8 cellular contexts compared by ENCODE assay signal in the genomic region with DNA sequence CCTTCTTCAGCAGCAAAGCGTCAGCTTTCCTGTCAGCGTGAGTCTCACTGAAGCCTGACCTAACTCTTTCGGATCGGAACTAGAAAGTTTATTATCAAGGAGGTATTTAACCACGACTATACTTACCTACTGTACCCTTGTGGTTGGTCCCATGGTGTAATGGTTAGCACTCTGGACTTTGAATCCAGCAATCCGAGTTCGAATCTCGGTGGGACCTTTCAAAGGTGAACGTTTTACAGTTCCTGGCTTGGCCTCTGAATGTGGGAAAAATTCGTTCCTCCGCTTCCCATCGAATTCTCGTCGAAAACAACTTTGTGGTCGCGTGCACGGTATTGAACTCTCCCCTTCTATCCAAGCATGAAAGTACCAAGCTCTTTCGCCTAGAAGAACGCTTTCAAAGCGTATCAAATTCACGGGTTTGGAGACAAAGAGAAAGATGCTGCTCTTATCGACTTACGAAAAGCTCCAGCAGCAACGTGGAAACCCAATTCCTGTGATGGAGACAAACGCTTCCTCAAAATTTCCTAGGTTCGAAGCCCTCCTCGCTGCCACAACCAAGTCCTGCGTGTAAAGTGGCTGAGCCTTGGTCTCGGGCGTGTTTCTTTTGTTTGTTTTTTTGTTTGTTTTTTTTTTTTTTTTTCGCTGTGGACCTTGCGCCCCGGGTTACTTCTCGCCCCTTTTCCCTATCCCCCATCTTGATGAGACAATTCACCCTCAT.
A peak's percentile ranks its signal among the peaks of the same experiment; 100 is the strongest.
DNase-seq lines count a peak whose midpoint lies in the region; ATAC-seq and TF ChIP-seq lines count a peak whose summit lies in the region.

No MANE protein-coding gene starts in this region.

- no peaks in the 10 kb centered on the region for H3K9me3 Mint-ChIP-seq in nephron progenitor cell

- WGBS in SK-N-SH (ENCODE audit: low lambda C conversion rate): 50% methylated on average over 34 of the region's 34 CpGs

- H3K4me2 ChIP-seq in SK-N-SH: peak overlapping the region; percentile 51; the same call in 1 of the 2 replicates

- H3K4me1 Mint-ChIP-seq in nephron progenitor cell: peaks cover 60% of the 10 kb centered on the region

- peak overlapping the region; percentile 5 for H3K27ac Mint-ChIP-seq in nephron progenitor cell

- H3K27ac ChIP-seq in SK-N-SH (ENCODE audit: low read depth in 2 of 2, low read length in 1 of 2): peak overlapping the region; percentile 50 to 52; a peak in 3 of 4 replicates

- no peaks in the 10 kb centered on the region for H4K20me1 ChIP-seq in SK-N-SH (ENCODE audit: insufficient read depth)

- H3K4me3 Mint-ChIP-seq in nephron progenitor cell: peak overlapping the region; percentile 94

- peaks cover 27% of the 10 kb centered on the region for H3K27me3 Mint-ChIP-seq in nephron progenitor cell (ENCODE audit: low read depth, poor library complexity)

- H3F3A ChIP-seq in SK-N-SH (replicated peaks; ENCODE audit: insufficient read depth): no peaks in the 10 kb centered on the region

- no peak for TF ChIP-seq RAD21 in SK-N-SH (IDR thresholded peaks at IDR 0.05; ENCODE audit: low read length)

- no peaks in the 10 kb centered on the region for H3K36me3 Mint-ChIP-seq in nephron progenitor cell (ENCODE audit: low read depth)

- no peak; the same call in 1 of the 2 replicates for TF ChIP-seq CTCF in SK-N-SH (IDR thresholded peaks at IDR 0.05)
- TF ChIP-seq CTCF in nephron progenitor cell (IDR thresholded peaks at IDR 0.05): no peak

- H3K27me3 ChIP-seq in SK-N-SH (ENCODE audit: insufficient read depth): no peaks in the 10 kb centered on the region

- CTCF ChIA-PET in SK-N-SH (lab: Yijun Ruan, JAX): interaction anchor here (2.2 kb wide), 1 partner anchor 17 kb away, joined by 13 read pairs; no protein-coding TSS in a partner anchor

- no peak overlapping the region for H2AFZ ChIP-seq in SK-N-SH (ENCODE audit: low read depth)

- no peaks in the 10 kb centered on the region for H3K36me3 ChIP-seq in SK-N-SH (replicated peaks in 1 of 2; ENCODE audit: control insufficient read depth in 1 of 2, insufficient read depth in 2 of 2, low read length in 1 of 2)

- peak; percentile 41 for DNase-seq in AG08395 (ENCODE audit: low spot score)
- peak; percentile 5 for DNase-seq in HuH-7 (ENCODE audit: low spot score)
- peak; percentile 28 for DNase-seq in SK-N-SH
- peak; percentile 48 to 69 for DNase-seq in dermis microvascular lymphatic vessel endothelial cell (ENCODE audit: low read depth in 2 of 2)
- peak; percentile 70 for DNase-seq in nephron progenitor cell
- no peak for DNase-seq in NCI-H345 (lab: John Stamatoyannopoulos, UW)
- DNase-seq in GDM1 (lab: John Stamatoyannopoulos, UW): no peak

- TF ChIP-seq POLR2A in GM18505 (IDR thresholded peaks at IDR 0.05; ENCODE audit: borderline replicate concordance, extremely low read depth, insufficient read depth, insufficient read length): no peak

- no peak overlapping the region; the same call in 1 of the 2 replicates for H3K9ac ChIP-seq in SK-N-SH

- H3K9me2 ChIP-seq in SK-N-SH: no peaks in the 10 kb centered on the region

- ATAC-seq in GM18505 (IDR thresholded peaks at IDR 0.05; ENCODE audit: unreplicated experiment): peak; percentile 66

- H3K9me3 ChIP-seq in SK-N-SH: no peaks in the 10 kb centered on the region

- peak in 1 of 2 experiments; percentile 19; a peak in 1 of 4 replicates for TF ChIP-seq EP300 in SK-N-SH (IDR thresholded peaks at IDR 0.05; ENCODE audit: borderline replicate concordance in 1 of 2, low read depth in 1 of 2, low read length in 1 of 2)

- H3K79me2 ChIP-seq in SK-N-SH (ENCODE audit: insufficient read depth): no peaks in the 10 kb centered on the region

- peak overlapping the region; percentile 33 to 40; a peak in 3 of 4 replicates for H3K4me3 ChIP-seq in SK-N-SH (ENCODE audit: low read depth in 2 of 2, low read length in 1 of 2)

- H3K4me1 ChIP-seq in SK-N-SH (ENCODE audit: control insufficient read depth in 1 of 2, insufficient read depth in 2 of 2, low read depth in 1 of 2, low read length in 1 of 2): peaks cover 11 to 14% of the 10 kb centered on the region in 2 experiments; a peak in 3 of 4 replicates

- POLR2A ChIA-PET in SK-N-SH (lab: Yijun Ruan, JAX): no interaction called here

TF ChIP-seq in SK-N-SH, 30 proteins besides CTCF, POLR2A, EP300 and RAD21:
- TF ChIP-seq RXRA (IDR thresholded peaks at IDR 0.05; ENCODE audit: borderline replicate concordance, low read depth): peak; percentile 22; the same call in 1 of the 2 replicates
- TF ChIP-seq, protein P1, sequence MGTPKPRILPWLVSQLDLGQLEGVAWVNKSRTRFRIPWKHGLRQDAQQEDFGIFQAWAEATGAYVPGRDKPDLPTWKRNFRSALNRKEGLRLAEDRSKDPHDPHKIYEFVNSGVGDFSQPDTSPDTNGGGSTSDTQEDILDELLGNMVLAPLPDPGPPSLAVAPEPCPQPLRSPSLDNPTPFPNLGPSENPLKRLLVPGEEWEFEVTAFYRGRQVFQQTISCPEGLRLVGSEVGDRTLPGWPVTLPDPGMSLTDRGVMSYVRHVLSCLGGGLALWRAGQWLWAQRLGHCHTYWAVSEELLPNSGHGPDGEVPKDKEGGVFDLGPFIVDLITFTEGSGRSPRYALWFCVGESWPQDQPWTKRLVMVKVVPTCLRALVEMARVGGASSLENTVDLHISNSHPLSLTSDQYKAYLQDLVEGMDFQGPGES (IDR thresholded peaks at IDR 0.05; ENCODE audit: low read depth, low read length): no peak
- peak; percentile 57; the same call in 1 of the 2 replicates for TF ChIP-seq RCOR1 (IDR thresholded peaks at IDR 0.05; ENCODE audit: low read length)
- peak; percentile 27; the same call in 1 of the 2 replicates for TF ChIP-seq ELF1 (IDR thresholded peaks at IDR 0.05)
- no peak for TF ChIP-seq SMC3 (IDR thresholded peaks at IDR 0.05; ENCODE audit: low read depth, low read length)
- TF ChIP-seq FOXJ3 (CRISPR knock-in tag; IDR thresholded peaks at IDR 0.05): no peak
- TF ChIP-seq FOSL2 (IDR thresholded peaks at IDR 0.05; ENCODE audit: borderline replicate concordance, low read depth): peak; percentile 28; the same call in 1 of the 2 replicates
- peak; percentile 55; the same call in 1 of the 2 replicates for TF ChIP-seq MXI1 (IDR thresholded peaks at IDR 0.05; ENCODE audit: low read depth, low read length)
- TF ChIP-seq CHD2 (IDR thresholded peaks at IDR 0.05; ENCODE audit: low read length, partially characterized antibody): peak; percentile 44
- 0 out of 2 replicates have a peak, but pooled peaks have one; percentile 15 for TF ChIP-seq SIN3A (IDR thresholded peaks at IDR 0.05; ENCODE audit: borderline replicate concordance, low read depth, low read length)
- TF ChIP-seq TEAD4 (IDR thresholded peaks at IDR 0.05; ENCODE audit: borderline replicate concordance, insufficient read depth): peak; percentile 21; the same call in 1 of the 2 replicates

Comparison
In these comparisons a context has a peak if more than half of its experiments do, and no peak if none do; other contexts are left out.
1. DNase-seq: peak in AG08395 (single experiment), HuH-7 (single experiment), SK-N-SH (single experiment), dermis microvascular lymphatic vessel endothelial cell (2 of 2) and nephron progenitor cell (single experiment); none in NCI-H345 (single experiment) and GDM1 (single experiment).